8 cellular contexts compared by ENCODE assay signal in the genomic region with DNA sequence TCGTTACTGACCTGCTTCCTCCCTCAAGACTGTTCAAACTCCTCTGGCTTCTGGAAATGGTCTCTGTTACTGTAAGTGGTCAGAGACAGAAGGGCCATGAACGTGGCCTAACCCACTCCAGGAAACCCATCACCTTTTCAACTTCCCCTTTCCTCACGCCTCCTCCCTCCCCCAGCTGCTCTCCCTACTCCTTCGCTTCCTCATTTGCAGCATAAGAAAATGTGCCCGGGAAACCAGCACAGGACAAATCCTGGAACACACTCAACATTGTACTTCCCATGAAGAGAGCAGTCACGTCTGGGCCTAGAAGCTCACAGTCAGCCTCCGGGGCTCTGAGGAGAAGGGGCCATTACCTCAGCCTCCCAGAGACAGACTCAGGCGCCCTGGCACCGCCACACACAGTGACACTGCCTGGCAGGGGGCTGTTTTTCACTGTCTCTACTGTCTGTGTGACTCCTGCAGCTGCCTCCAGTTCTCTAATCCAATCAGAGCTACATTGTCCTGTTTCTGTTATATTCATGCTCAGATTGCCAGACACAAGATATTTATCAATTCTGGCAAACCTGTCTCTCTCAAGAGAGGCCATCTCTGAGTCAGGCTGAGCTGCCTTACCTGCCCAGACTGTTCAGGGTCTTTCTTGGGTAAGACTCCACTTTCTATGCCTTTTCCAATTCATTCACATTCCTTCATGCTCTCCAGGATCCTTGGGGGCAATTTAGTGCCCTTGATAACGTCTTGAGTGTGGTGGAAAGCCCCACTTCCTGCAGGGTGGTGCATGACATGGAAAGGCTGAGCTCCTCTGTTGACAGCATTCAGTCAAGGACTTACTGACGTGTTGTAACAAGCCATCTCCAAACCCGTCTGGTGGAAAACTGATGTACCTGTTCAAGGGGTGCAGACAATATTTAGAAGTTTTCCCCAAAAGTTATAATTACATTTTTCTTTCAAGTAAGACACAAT.
DNase-seq lines count a peak whose midpoint lies in the region; ATAC-seq, FAIRE-seq and TF ChIP-seq lines count a peak whose summit lies in the region.

No MANE protein-coding gene starts in this region.

- TF ChIP-seq EP300 in esophagus muscularis mucosa (IDR thresholded peaks at IDR 0.05): no peak

- H3K36me3 ChIP-seq in esophagus muscularis mucosa: no peaks in the 10 kb centered on the region
- H3K36me3 ChIP-seq in neutrophil: no peaks in the 10 kb centered on the region

- WGBS in esophagus muscularis mucosa: 62% methylated on average over 11 of the region's 12 CpGs

- no peaks in the 10 kb centered on the region for H3K27me3 ChIP-seq in esophagus muscularis mucosa
- no peaks in the 10 kb centered on the region for H3K27me3 ChIP-seq in neutrophil

- intact Hi-C loops in esophagus muscularis mucosa (cut with DNase I): no loop called here

- in situ Hi-C loops in G401 (cut with HindIII; ENCODE audit: low sequenced_read_pairs): no loop called here

- DNase-seq in GM12891 (ENCODE audit: insufficient read length, low spot score) (no peak), NB4 (ENCODE audit: low read depth) (peak; percentile 92), esophagus muscularis mucosa (ENCODE audit: extremely low spot score) (peak; percentile 70), G401 (ENCODE audit: low spot score) (no peak), NCI-H2196 (lab: John Stamatoyannopoulos, UW; ENCODE audit: unreplicated experiment) (no peak)

- H3K4me1 ChIP-seq in esophagus muscularis mucosa (peaks cover 0 to 4% (median 0%) of the 10 kb centered on the region in 4 donors), neutrophil (ENCODE audit: control insufficient read depth in 1 of 2, insufficient read depth in 1 of 2, low read depth in 1 of 2, low read length in 1 of 2) (peaks cover 60 to 66% of the 10 kb centered on the region in 2 experiments)

- peak overlapping the region in 2 of 4 donors; percentile 13 to 31 for H3K27ac ChIP-seq in esophagus muscularis mucosa (replicated peaks in 1 of 4)
- H3K27ac ChIP-seq in neutrophil: peak overlapping the region; percentile 80

- H3K4me3 ChIP-seq in NB4 (ENCODE audit: low read depth, low read length): no peak overlapping the region
- no peak overlapping the region for H3K4me3 ChIP-seq in esophagus muscularis mucosa
- H3K4me3 ChIP-seq in neutrophil (ENCODE audit: low read depth in 1 of 2, low read length in 1 of 2): peak overlapping the region; percentile 35 to 46

- H3K9me3 ChIP-seq in esophagus muscularis mucosa (no peaks in the 10 kb centered on the region), neutrophil (no peaks in the 10 kb centered on the region)

- peak; percentile 87 for FAIRE-seq in GM12891 (lab: Jason Lieb, UNC)

- ATAC-seq in GM18873 (IDR thresholded peaks at IDR 0.05; ENCODE audit: low FRiP score, unreplicated experiment) (no peak), HG02588 (IDR thresholded peaks at IDR 0.05; ENCODE audit: unreplicated experiment) (no peak)

- TF ChIP-seq CTCF in NB4 (IDR thresholded peaks at IDR 0.05; ENCODE audit: low read depth, low read length) (no peak), esophagus muscularis mucosa (IDR thresholded peaks at IDR 0.05) (no peak), neutrophil (IDR thresholded peaks at IDR 0.05) (peak; percentile 7)

- no peak for TF ChIP-seq POLR2A in GM12891 (IDR thresholded peaks at IDR 0.05; ENCODE audit: low read depth, low read length)
- no peak for TF ChIP-seq POLR2A in NB4 (IDR thresholded peaks at IDR 0.05; ENCODE audit: extremely low read depth, insufficient read length)
- TF ChIP-seq POLR2A in esophagus muscularis mucosa (IDR thresholded peaks at IDR 0.05; ENCODE audit: low read depth): no peak

TF ChIP-seq in GM12891, 5 proteins besides CTCF, POLR2A, EP300 and RAD21:
- peak; percentile 77 for TF ChIP-seq SPI1 (IDR thresholded peaks at IDR 0.05; ENCODE audit: low read depth, low read length)
- no peak for TF ChIP-seq PAX5 (IDR thresholded peaks at IDR 0.05; ENCODE audit: insufficient read depth, low read length, severe bottlenecking)

Comparison
In these comparisons a context has a peak if more than half of its experiments do, and no peak if none do; other contexts are left out.
1. DNase-seq: peak in NB4 (single experiment) and esophagus muscularis mucosa (single experiment); none in GM12891 (single experiment), G401 (single experiment) and NCI-H2196 (single experiment).
2. H3K4me3 ChIP-seq: peak in neutrophil (2 of 2); none in NB4 (single experiment) and esophagus muscularis mucosa (0 of 4).